ENCODE assay signal across 1 cellular context in the genomic region with DNA sequence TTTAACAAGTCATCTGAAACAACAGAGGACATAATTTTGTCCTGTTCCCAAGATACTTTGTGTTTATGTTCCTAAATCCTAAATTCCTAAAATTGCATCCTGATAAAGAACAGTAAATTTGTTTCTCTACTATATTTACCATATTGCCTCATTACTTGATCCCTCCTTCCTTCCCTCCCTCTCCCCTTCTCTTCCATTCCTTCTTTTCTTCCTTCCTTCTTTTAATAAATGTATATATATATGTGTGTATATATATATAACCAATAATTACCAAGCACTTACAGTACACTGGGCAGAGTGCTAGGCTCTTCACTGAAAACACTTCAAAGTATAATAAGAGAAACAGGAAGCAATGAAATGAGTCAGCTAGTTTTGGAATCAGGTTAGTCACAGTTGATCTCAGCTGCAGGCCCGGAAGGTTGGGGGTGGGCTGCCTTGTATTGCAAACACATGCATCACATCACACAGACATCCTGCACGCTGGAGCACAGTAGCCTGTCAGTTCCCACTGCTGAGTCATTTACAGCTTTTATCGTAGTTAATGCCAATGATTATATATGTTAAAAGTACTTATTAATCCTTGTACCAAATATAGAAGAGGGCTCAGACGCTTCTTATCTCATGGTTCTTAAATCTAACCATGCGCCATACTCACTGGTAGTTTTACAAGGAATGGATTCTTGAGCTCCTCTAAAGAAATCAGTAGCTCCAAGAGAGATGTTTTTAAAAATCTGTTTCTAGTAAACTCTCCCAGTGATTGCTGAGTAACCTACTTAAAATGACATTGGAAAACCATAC.
A peak's percentile ranks its signal among the peaks of the same experiment; 100 is the strongest.
TF ChIP-seq lines count a peak whose summit lies in the region.

No MANE protein-coding gene starts in this region.

TF ChIP-seq in K562, 482 proteins besides CTCF, POLR2A, EP300 and RAD21 (continued from another document):
- TF ChIP-seq, protein P1, sequence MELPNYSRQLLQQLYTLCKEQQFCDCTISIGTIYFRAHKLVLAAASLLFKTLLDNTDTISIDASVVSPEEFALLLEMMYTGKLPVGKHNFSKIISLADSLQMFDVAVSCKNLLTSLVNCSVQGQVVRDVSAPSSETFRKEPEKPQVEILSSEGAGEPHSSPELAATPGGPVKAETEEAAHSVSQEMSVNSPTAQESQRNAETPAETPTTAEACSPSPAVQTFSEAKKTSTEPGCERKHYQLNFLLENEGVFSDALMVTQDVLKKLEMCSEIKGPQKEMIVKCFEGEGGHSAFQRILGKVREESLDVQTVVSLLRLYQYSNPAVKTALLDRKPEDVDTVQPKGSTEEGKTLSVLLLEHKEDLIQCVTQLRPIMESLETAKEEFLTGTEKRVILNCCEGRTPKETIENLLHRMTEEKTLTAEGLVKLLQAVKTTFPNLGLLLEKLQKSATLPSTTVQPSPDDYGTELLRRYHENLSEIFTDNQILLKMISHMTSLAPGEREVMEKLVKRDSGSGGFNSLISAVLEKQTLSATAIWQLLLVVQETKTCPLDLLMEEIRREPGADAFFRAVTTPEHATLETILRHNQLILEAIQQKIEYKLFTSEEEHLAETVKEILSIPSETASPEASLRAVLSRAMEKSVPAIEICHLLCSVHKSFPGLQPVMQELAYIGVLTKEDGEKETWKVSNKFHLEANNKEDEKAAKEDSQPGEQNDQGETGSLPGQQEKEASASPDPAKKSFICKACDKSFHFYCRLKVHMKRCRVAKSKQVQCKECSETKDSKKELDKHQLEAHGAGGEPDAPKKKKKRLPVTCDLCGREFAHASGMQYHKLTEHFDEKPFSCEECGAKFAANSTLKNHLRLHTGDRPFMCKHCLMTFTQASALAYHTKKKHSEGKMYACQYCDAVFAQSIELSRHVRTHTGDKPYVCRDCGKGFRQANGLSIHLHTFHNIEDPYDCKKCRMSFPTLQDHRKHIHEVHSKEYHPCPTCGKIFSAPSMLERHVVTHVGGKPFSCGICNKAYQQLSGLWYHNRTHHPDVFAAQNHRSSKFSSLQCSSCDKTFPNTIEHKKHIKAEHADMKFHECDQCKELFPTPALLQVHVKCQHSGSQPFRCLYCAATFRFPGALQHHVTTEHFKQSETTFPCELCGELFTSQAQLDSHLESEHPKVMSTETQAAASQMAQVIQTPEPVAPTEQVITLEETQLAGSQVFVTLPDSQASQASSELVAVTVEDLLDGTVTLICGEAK (IDR thresholded peaks at IDR 0.05): peak; percentile 68; the same call in 1 of the 2 replicates
- TF ChIP-seq, protein P1 (CRISPR knock-in tag; IDR thresholded peaks at IDR 0.05): no peak
- TF ChIP-seq ZNF134 (CRISPR knock-in tag; conservative IDR thresholded peaks at IDR 0.05) (peak; percentile 38; the same call in 1 of the 2 replicates), KAT2B (IDR thresholded peaks at IDR 0.05; ENCODE audit: low read depth, low read length) (no peak), ZNF644 (tag; IDR thresholded peaks at IDR 0.05; ENCODE audit: low read depth) (peak; percentile 63), SRSF9 (IDR thresholded peaks at IDR 0.05; ENCODE audit: borderline replicate concordance, low read depth, low read length) (no peak)
